In the genomic region with DNA sequence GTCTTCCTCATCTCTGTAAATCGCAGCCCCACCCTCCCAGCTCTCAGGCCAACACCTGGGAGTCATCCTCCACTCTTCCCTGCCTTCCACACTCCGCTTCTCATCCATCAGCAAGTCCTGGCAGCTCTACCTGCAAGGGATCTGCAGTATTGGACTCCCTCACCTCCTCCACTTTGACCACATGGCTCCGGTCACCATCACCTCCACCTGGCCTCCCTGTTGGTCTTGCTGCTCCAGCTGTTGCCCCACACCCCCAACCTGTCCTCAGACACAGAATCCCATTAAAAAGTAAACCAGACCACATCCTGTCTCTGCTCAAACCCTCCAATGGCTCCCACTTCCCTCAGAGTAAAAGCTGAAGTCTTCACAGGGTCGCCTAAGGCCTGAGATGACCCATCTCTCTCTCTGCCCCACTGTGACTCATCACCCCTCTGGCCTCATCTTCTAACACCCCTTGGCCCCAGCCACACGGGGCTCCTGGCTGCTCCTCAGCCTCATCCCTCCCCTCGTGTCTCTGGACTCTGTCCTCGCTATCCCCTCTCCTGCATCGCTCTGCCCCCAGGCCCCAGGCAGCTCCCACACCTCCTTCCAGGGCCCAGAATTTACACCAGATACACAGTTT, we compare ENCODE assay signal across 14 cellular contexts.
DNase-seq lines count a peak whose midpoint lies in the region; ATAC-seq and TF ChIP-seq lines count a peak whose summit lies in the region.
"Had no signal": no experiment of that assay in that cellular context is flagged by ENCODE, and none has a peak within 500 bp of the region (broad histone marks: within the 10 kb centered on the region; RNA-seq: fewer than 3 reads in every experiment).

No MANE protein-coding gene starts in this region.

- H3K9me3 ChIP-seq in endodermal cell (ENCODE audit: control insufficient read depth, low read length) = no peaks in the 10 kb centered on the region
- H3K9me3 ChIP-seq: Peyer's patch, thyroid gland had no signal

- no peaks in the 10 kb centered on the region for H3K27me3 ChIP-seq in endodermal cell (ENCODE audit: control insufficient read depth, insufficient read depth, low read length, poor library complexity, severe bottlenecking)
- peaks cover 4% of the 10 kb centered on the region for H3K27me3 ChIP-seq in brain microvascular endothelial cell (replicated peaks)
- H3K27me3 ChIP-seq: Peyer's patch, thyroid gland had no signal

- 82 to 84% methylated on average over 5 to 8 of the region's 8 CpGs for WGBS in endodermal cell (ENCODE audit: insufficient coverage in 1 of 2, insufficient read length in 1 of 2), 2 experiments

- no peaks in the 10 kb centered on the region for H3K4me1 ChIP-seq in endodermal cell (ENCODE audit: control insufficient read depth, insufficient read depth, low read length)
- H3K4me1 ChIP-seq: Peyer's patch, thyroid gland had no signal

- no peak overlapping the region for H3K27ac Mint-ChIP-seq in endodermal cell
- peak overlapping the region; percentile 92 for H3K27ac Mint-ChIP-seq in progenitor cell of endocrine pancreas
- H3K27ac Mint-ChIP-seq in activated CD4-positive, alpha-beta T cell treated with anti-CD3 and anti-CD28 coated beads, Interleukin-2, amount 10 ng/mL, durations not matched to agents 7 days and 5 days = no peak overlapping the region

- H3K27me3 Mint-ChIP-seq in endodermal cell (ENCODE audit: insufficient read depth) = no peaks in the 10 kb centered on the region
- H3K27me3 Mint-ChIP-seq in progenitor cell of endocrine pancreas = no peaks in the 10 kb centered on the region
- peaks cover 4% of the 10 kb centered on the region for H3K27me3 Mint-ChIP-seq in activated CD4-positive, alpha-beta T cell treated with anti-CD3 and anti-CD28 coated beads, Interleukin-2, amount 10 ng/mL, durations not matched to agents 7 days and 5 days

- TF ChIP-seq CTCF in NB4 (IDR thresholded peaks at IDR 0.05; ENCODE audit: low read depth, low read length) (no peak), endodermal cell (conservative IDR thresholded peaks at IDR 0.05) (no peak), progenitor cell of endocrine pancreas (IDR thresholded peaks at IDR 0.05; ENCODE audit: unreplicated experiment) (no peak), brain microvascular endothelial cell (IDR thresholded peaks at IDR 0.05; ENCODE audit: low read depth, low read length, missing control alignments) (no peak)

- H3K4me3 ChIP-seq in NB4 (ENCODE audit: low read depth, low read length) (no peak overlapping the region), endodermal cell (ENCODE audit: low read length) (no peak overlapping the region), brain microvascular endothelial cell (ENCODE audit: low read depth, low read length) (no peak overlapping the region)
- H3K4me3 ChIP-seq: Peyer's patch, thyroid gland had no signal

- no peak for ATAC-seq in GM21360 (IDR thresholded peaks at IDR 0.05; ENCODE audit: unreplicated experiment)

- H3K36me3 ChIP-seq in endodermal cell (ENCODE audit: control insufficient read depth, insufficient read depth, low read length) (no peaks in the 10 kb centered on the region), brain microvascular endothelial cell (replicated peaks) (no peaks in the 10 kb centered on the region)
- H3K36me3 ChIP-seq: Peyer's patch, thyroid gland had no signal

- peak; percentile 73 for DNase-seq in ELF-1 (ENCODE audit: low read depth, low spot score)
- peak; percentile 92 for DNase-seq in NB4 (ENCODE audit: low read depth)
- DNase-seq in endodermal cell = no peak
- DNase-seq in progenitor cell of endocrine pancreas (ENCODE audit: low spot score, unreplicated experiment) = no peak
- DNase-seq in brain microvascular endothelial cell = no peak
- DNase-seq in activated CD4-positive, alpha-beta T cell treated with anti-CD3 and anti-CD28 coated beads, Interleukin-2, amount 10 ng/mL, durations not matched to agents 7 days and 5 days = no peak
- no peak for DNase-seq in NCI-H2171 (lab: John Stamatoyannopoulos, UW)
- DNase-seq: activated CD4-positive, alpha-beta T cell treated with anti-CD3 and anti-CD28 coated beads, Interleukin-2, amount 50 U/mL, for 48 hours; NCI-H1105; NCI-H446; Peyer's patch; thyroid gland had no signal

- in situ Hi-C loops in brain microvascular endothelial cell (cut with HindIII; ENCODE audit: low pct_ligation_motif_present, low sequenced_read_pairs) = no loop called here

- H3K4me3 Mint-ChIP-seq in endodermal cell = no peak overlapping the region
- H3K4me3 Mint-ChIP-seq in progenitor cell of endocrine pancreas (ENCODE audit: low read depth) = no peak overlapping the region
- no peak overlapping the region for H3K4me3 Mint-ChIP-seq in activated CD4-positive, alpha-beta T cell treated with anti-CD3 and anti-CD28 coated beads, Interleukin-2, amount 10 ng/mL, durations not matched to agents 7 days and 5 days

- H3K36me3 Mint-ChIP-seq in endodermal cell (ENCODE audit: low read depth) (no peaks in the 10 kb centered on the region), progenitor cell of endocrine pancreas (ENCODE audit: insufficient read depth) (no peaks in the 10 kb centered on the region)
- no peaks in the 10 kb centered on the region for H3K36me3 Mint-ChIP-seq in activated CD4-positive, alpha-beta T cell treated with anti-CD3 and anti-CD28 coated beads, Interleukin-2, amount 10 ng/mL, durations not matched to agents 7 days and 5 days (ENCODE audit: low read depth)

- H3K9me3 Mint-ChIP-seq in endodermal cell = no peaks in the 10 kb centered on the region
- no peaks in the 10 kb centered on the region for H3K9me3 Mint-ChIP-seq in progenitor cell of endocrine pancreas (ENCODE audit: low read depth)
- H3K9me3 Mint-ChIP-seq in activated CD4-positive, alpha-beta T cell treated with anti-CD3 and anti-CD28 coated beads, Interleukin-2, amount 10 ng/mL, durations not matched to agents 7 days and 5 days = no peaks in the 10 kb centered on the region

- H3K27ac ChIP-seq in endodermal cell (ENCODE audit: low read depth, low read length) (peak overlapping the region; percentile 57), brain microvascular endothelial cell (no peak overlapping the region)
- H3K27ac ChIP-seq: C4-2B, Peyer's patch, thyroid gland had no signal

- H3K9ac ChIP-seq in endodermal cell (ENCODE audit: extremely low read depth, low read length, poor library complexity, severe bottlenecking) = no peak overlapping the region

- H3K4me1 Mint-ChIP-seq in endodermal cell = peaks cover 39% of the 10 kb centered on the region
- peaks cover 37% of the 10 kb centered on the region for H3K4me1 Mint-ChIP-seq in progenitor cell of endocrine pancreas (ENCODE audit: low read depth)
- H3K4me1 Mint-ChIP-seq in activated CD4-positive, alpha-beta T cell treated with anti-CD3 and anti-CD28 coated beads, Interleukin-2, amount 10 ng/mL, durations not matched to agents 7 days and 5 days = no peaks in the 10 kb centered on the region

- CTCF ChIA-PET in activated CD4-positive, alpha-beta T cell treated with anti-CD3 and anti-CD28 coated beads, Interleukin-2, amount 10 ng/mL, durations not matched to agents 7 days and 5 days (lab: Charles Lee) = no interaction called here

- POLR2A ChIA-PET in activated CD4-positive, alpha-beta T cell treated with anti-CD3 and anti-CD28 coated beads, Interleukin-2, amount 10 ng/mL, durations not matched to agents 7 days and 5 days (lab: Charles Lee) = no interaction called here

- TF ChIP-seq POLR2A in NB4 (IDR thresholded peaks at IDR 0.05; ENCODE audit: extremely low read depth, insufficient read length) = no peak

Comparison
In these comparisons a context has a peak if more than half of its experiments do, and no peak if none do; other contexts are left out.
1. DNase-seq: peak in ELF-1 (single experiment) and NB4 (single experiment); none in endodermal cell (single experiment), progenitor cell of endocrine pancreas (single experiment), brain microvascular endothelial cell (single experiment), activated CD4-positive, alpha-beta T cell treated with anti-CD3 and anti-CD28 coated beads, Interleukin-2, amount 10 ng/mL, durations not matched to agents 7 days and 5 days (single experiment) and NCI-H2171 (single experiment).